In genomic region chrX:41875142-41875541, GRCh38 we compare ENCODE assay signal across 22 cellular contexts.
"Had no signal": no experiment of that assay in that cellular context is flagged by ENCODE, and none has a peak within 500 bp of the region (broad histone marks: within the 10 kb centered on the region; RNA-seq: fewer than 3 reads in every experiment).

No MANE protein-coding gene starts in this region.

- DNase-seq: activated CD4-positive, alpha-beta T cell treated with anti-CD3 and anti-CD28 coated beads, Interleukin-2, amount 10 ng/mL, durations not matched to agents 7 days and 5 days; activated CD8-positive, alpha-beta T cell treated with anti-CD3 and anti-CD28 coated beads, Interleukin-2, amount 10 ng/mL, durations not matched to agents 7 days and 5 days; activated naive CD4-positive, alpha-beta T cell treated with Interleukin-2 at 50 U/mL for 16 hours; activated T-cell treated with anti-CD3 and anti-CD28 coated beads, Interleukin-2, amount 50 U/mL, for 24 hours; anterior cingulate cortex; cortex of kidney; effector CD4-positive, alpha-beta T cell; nephron progenitor cell; stimulated activated CD4-positive, alpha-beta T cell treated with anti-CD3 and anti-CD28 coated beads, Interleukin-2, amount 100 ng/mL, for 24 hours; T-helper 1 cell; T-helper 9 cell; transverse colon; uterus had no signal

- ATAC-seq: activated CD8-positive, alpha-beta T cell treated with anti-CD3 and anti-CD28 coated beads, Interleukin-2, amount 10 ng/mL, durations not matched to agents 7 days and 5 days; esophagus mucosa had no signal

- H3K27me3 Mint-ChIP-seq: activated CD4-positive, alpha-beta T cell treated with anti-CD3 and anti-CD28 coated beads, Interleukin-2, amount 10 ng/mL, durations not matched to agents 7 days and 5 days; progenitor cell of endocrine pancreas; stimulated activated naive CD8-positive, alpha-beta T cell treated with anti-CD3 and anti-CD28 coated beads, Interleukin-15, Interleukin-2, amounts not matched to agents 100 ng/mL and 50 ng/mL, for 24 hours had no signal

- H3K4me1 Mint-ChIP-seq: mesothelial cell of epicardium, nephron progenitor cell had no signal

- H3K27ac Mint-ChIP-seq: activated CD4-positive, alpha-beta T cell treated with anti-CD3 and anti-CD28 coated beads, Interleukin-2, amount 10 ng/mL, durations not matched to agents 7 days and 5 days; activated CD8-positive, alpha-beta T cell treated with anti-CD3 and anti-CD28 coated beads, Interleukin-2, amount 10 ng/mL, durations not matched to agents 7 days and 5 days; activated T-cell treated with anti-CD3 and anti-CD28 coated beads, Interleukin-2, amount 50 U/mL, for 24 hours; activated T-helper 2 cell treated with anti-CD3 and anti-CD28 coated beads, Interferon-gamma antibody, Interleukin-2, Interleukin-4, amounts not matched to agents 10 μg/mL and 5 μg/mL and 100 μg/mL, durations not matched to agents 14 hours and 24 hours and 36 hours; mesothelial cell of epicardium; nephron progenitor cell; progenitor cell of endocrine pancreas; stimulated activated naive CD8-positive, alpha-beta T cell treated with anti-CD3 and anti-CD28 coated beads, Interleukin-15, Interleukin-2, amounts not matched to agents 100 ng/mL and 50 ng/mL, for 24 hours had no signal

- H3K4me3 ChIP-seq: breast epithelium, hepatocyte, lung, right atrium auricular region, transverse colon, uterus had no signal

- H3K9me3 Mint-ChIP-seq: activated T-cell treated with anti-CD3 and anti-CD28 coated beads, Interleukin-2, amount 50 U/mL, for 24 hours; activated T-helper 2 cell treated with anti-CD3 and anti-CD28 coated beads, Interferon-gamma antibody, Interleukin-2, Interleukin-4, amounts not matched to agents 10 μg/mL and 5 μg/mL and 100 μg/mL, durations not matched to agents 14 hours and 24 hours and 36 hours; stimulated activated naive CD8-positive, alpha-beta T cell treated with anti-CD3 and anti-CD28 coated beads, Interleukin-15, Interleukin-2, amounts not matched to agents 100 ng/mL and 50 ng/mL, for 24 hours had no signal

- H3K4me3 Mint-ChIP-seq: activated CD4-positive, alpha-beta T cell treated with anti-CD3 and anti-CD28 coated beads, Interleukin-2, amount 10 ng/mL, durations not matched to agents 7 days and 5 days; activated CD8-positive, alpha-beta T cell treated with anti-CD3 and anti-CD28 coated beads, Interleukin-2, amount 10 ng/mL, durations not matched to agents 7 days and 5 days; activated T-cell treated with anti-CD3 and anti-CD28 coated beads, Interleukin-2, amount 50 U/mL, for 24 hours; mesothelial cell of epicardium; nephron progenitor cell; stimulated activated naive CD8-positive, alpha-beta T cell treated with anti-CD3 and anti-CD28 coated beads, Interleukin-15, Interleukin-2, amounts not matched to agents 100 ng/mL and 50 ng/mL, for 24 hours had no signal
